Comparison of ENCODE assay signal across 18 cellular contexts in the genomic region with DNA sequence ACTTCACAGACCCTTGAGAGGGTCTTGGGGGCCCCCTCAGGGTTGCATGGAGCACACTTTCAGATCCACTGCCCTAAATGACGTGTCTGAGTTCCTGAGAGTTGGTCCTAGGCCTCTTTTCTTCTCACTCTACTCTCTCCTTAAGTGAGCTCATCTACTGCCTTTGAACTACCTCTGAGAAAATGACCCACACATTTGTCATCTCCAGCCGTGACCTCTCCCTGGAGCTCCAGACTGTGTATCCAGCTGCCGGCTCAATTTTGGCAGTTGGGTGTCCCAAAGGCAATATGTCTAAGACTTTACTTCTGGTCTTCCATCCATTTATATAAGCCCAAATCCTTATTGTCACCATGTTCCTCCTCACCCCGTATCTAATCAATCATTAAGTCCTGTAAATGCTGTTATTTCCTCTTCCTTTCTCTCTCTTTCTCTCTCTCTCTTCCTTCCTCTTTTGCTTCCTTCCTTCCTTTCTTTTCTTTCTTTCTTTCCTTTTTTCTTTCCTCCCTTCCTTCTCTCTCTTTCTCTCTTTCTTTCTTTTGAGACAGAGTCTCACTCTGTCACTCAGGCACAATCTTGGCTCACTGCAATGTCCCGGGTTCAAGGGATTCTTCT.
"Had no signal": no experiment of that assay in that cellular context is flagged by ENCODE, and none has a peak within 500 bp of the region (broad histone marks: within the 10 kb centered on the region; RNA-seq: fewer than 3 reads in every experiment).

No MANE protein-coding gene starts in this region.

- H3K36me3 Mint-ChIP-seq: activated naive CD8-positive, alpha-beta T cell; brain; naive thymus-derived CD8-positive, alpha-beta T cell had no signal

- H3K4me1 ChIP-seq: upper lobe of left lung had no signal

- H3K27ac Mint-ChIP-seq: activated naive CD8-positive, alpha-beta T cell; brain; naive thymus-derived CD8-positive, alpha-beta T cell; T-helper 1 cell treated with Interleukin-12 subunit alpha and Interleukin-12 subunit beta and Interleukin-4 antibody, amounts not matched to agents 30 μg/mL and 1 μg/mL, for 36 hours had no signal

- H3K27me3 ChIP-seq: dorsolateral prefrontal cortex, upper lobe of left lung had no signal

- ATAC-seq: left colon; mucosa of descending colon; naive thymus-derived CD8-positive, alpha-beta T cell; sciatic nerve had no signal

- H3K9me3 ChIP-seq: mucosa of descending colon, upper lobe of left lung had no signal

- H3K4me3 ChIP-seq: dorsolateral prefrontal cortex, lung, mucosa of descending colon, upper lobe of left lung had no signal

- H3K36me3 ChIP-seq: upper lobe of left lung had no signal

- H3K4me3 Mint-ChIP-seq: activated naive CD8-positive, alpha-beta T cell; brain; naive thymus-derived CD8-positive, alpha-beta T cell; T-helper 1 cell treated with Interleukin-12 subunit alpha and Interleukin-12 subunit beta and Interleukin-4 antibody, amounts not matched to agents 30 μg/mL and 1 μg/mL, for 36 hours had no signal

- H3K9me3 Mint-ChIP-seq: brain; T-helper 1 cell treated with Interleukin-12 subunit alpha and Interleukin-12 subunit beta and Interleukin-4 antibody, amounts not matched to agents 30 μg/mL and 1 μg/mL, for 36 hours had no signal

- DNase-seq: activated CD4-positive, alpha-beta T cell treated with anti-CD3 and anti-CD28 coated beads, Interleukin-2, amount 50 U/mL, for 4 hours; activated effector memory CD4-positive, alpha-beta T cell treated with Interleukin-2 at 50 U/mL for 16 hours; activated T-cell treated with anti-CD3 and anti-CD28 coated beads, Interleukin-2, amount 50 U/mL, for 1 hour; amygdala; cerebellar nuclear complex; dorsolateral prefrontal cortex; glutamatergic neuron; left colon; mucosa of descending colon; naive thymus-derived CD8-positive, alpha-beta T cell; stimulated activated CD4-positive, alpha-beta T cell treated with anti-CD3 and anti-CD28 coated beads, Interleukin-12 subunit alpha, Interleukin-12 subunit beta, amount 100 ng/mL, for 4 hours; stimulated activated naive CD4-positive, alpha-beta T cell treated with Interleukin-2 at 50 U/mL for 16 hours; upper lobe of left lung had no signal

- H3K27ac ChIP-seq: dorsolateral prefrontal cortex, upper lobe of left lung had no signal
